Comparison of ENCODE assay signal across 10 cellular contexts in the genomic region with DNA sequence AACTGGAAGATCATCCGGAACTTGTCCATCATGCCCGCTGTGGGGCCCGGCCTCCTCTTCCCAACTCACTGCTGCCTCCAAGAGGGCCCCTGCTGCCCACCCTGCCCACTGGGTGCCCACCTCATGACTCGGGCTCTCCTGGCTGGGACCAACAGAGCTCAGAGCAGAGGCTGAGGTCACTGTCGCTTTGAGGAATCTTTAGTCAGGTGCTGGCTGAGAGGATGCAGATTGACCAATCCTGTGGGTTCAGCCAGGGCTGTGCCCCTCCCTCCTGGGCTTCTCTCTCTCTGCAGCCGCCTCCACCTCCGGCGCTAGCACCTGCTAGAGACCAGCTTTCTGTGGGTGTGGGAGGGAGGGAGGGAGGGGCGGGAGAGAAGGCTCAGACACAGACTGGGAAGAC. TPM values are rescaled to one million over a fixed set of nuclear protein-coding genes. Genes with fewer than 3 reads are reported as not detected.
DNase-seq lines count a peak whose midpoint lies in the region; ATAC-seq and TF ChIP-seq lines count a peak whose summit lies in the region.
"Had no signal": no experiment of that assay in that cellular context is flagged by ENCODE, and none has a peak within 500 bp of the region (broad histone marks: within the 10 kb centered on the region; RNA-seq: fewer than 3 reads in every experiment).

A gene with protein sequence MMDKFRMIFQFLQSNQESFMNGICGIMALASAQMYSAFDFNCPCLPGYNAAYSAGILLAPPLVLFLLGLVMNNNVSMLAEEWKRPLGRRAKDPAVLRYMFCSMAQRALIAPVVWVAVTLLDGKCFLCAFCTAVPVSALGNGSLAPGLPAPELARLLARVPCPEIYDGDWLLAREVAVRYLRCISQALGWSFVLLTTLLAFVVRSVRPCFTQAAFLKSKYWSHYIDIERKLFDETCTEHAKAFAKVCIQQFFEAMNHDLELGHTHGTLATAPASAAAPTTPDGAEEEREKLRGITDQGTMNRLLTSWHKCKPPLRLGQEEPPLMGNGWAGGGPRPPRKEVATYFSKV (minus strand): TSS at position 181 of the 400 bp plus-strand sequence. CDS start 149 bp downstream, at position 32.

- no peaks in the 10 kb centered on the region for H3K27me3 Mint-ChIP-seq in activated T-helper 17 cell treated with anti-CD3 and anti-CD28 coated beads, Interleukin-2, amount 50 U/mL, for 72 hours
- H3K27me3 Mint-ChIP-seq: activated naive CD4-positive, alpha-beta T cell treated with anti-CD3 and anti-CD28 coated beads, Interleukin-2, amount 50 U/mL, for 24 hours had no signal

- ATAC-seq in GM18909 (IDR thresholded peaks at IDR 0.05; ENCODE audit: poor library complexity, unreplicated experiment) (peak; percentile 77), HG03565 (IDR thresholded peaks at IDR 0.05; ENCODE audit: unreplicated experiment) (peak; percentile 75), HG03097 (IDR thresholded peaks at IDR 0.05; ENCODE audit: low FRiP score, unreplicated experiment) (no peak), HG02938 (IDR thresholded peaks at IDR 0.05; ENCODE audit: unreplicated experiment) (no peak)
- ATAC-seq in activated T-helper 17 cell treated with anti-CD3 and anti-CD28 coated beads, Interleukin-2, amount 50 U/mL, for 72 hours (replicated peaks), result peak; percentile 47

- no peaks in the 10 kb centered on the region for H3K4me1 Mint-ChIP-seq in activated T-helper 17 cell treated with anti-CD3 and anti-CD28 coated beads, Interleukin-2, amount 50 U/mL, for 72 hours

- no peaks in the 10 kb centered on the region for H3K9me3 Mint-ChIP-seq in activated T-helper 17 cell treated with anti-CD3 and anti-CD28 coated beads, Interleukin-2, amount 50 U/mL, for 72 hours
- H3K9me3 Mint-ChIP-seq: activated naive CD4-positive, alpha-beta T cell treated with anti-CD3 and anti-CD28 coated beads, Interleukin-2, amount 50 U/mL, for 24 hours had no signal

- WGBS in lower leg skin, 2 donors, result 70 to 100% methylated on average over 3 to 9 of the region's 9 CpGs

- peak within 1 kb of the TSS; percentile 37 for H3K27ac Mint-ChIP-seq in activated T-helper 17 cell treated with anti-CD3 and anti-CD28 coated beads, Interleukin-2, amount 50 U/mL, for 72 hours

- intact Hi-C loops in lower leg skin (cut with DNase I; ENCODE audit: low total_unique reads), result no loop called here

- no peak within 1 kb of the TSS for H3K4me3 ChIP-seq in lower leg skin (ENCODE audit: low read depth, poor library complexity, severe bottlenecking)

- DNase-seq in CD1c-positive myeloid dendritic cell (ENCODE audit: extremely low spot score) (peak; percentile 38), lower leg skin (ENCODE audit: low spot score in 2 of 2) (no peak), epidermal melanocyte (ENCODE audit: insufficient read length, low spot score) (no peak)
- DNase-seq: NCI-H446 had no signal

- no peak for TF ChIP-seq CTCF in lower leg skin (IDR thresholded peaks at IDR 0.05)

- no peak within 1 kb of the TSS for H3K4me3 Mint-ChIP-seq in activated T-helper 17 cell treated with anti-CD3 and anti-CD28 coated beads, Interleukin-2, amount 50 U/mL, for 72 hours
- H3K4me3 Mint-ChIP-seq: activated naive CD4-positive, alpha-beta T cell treated with anti-CD3 and anti-CD28 coated beads, Interleukin-2, amount 50 U/mL, for 24 hours had no signal

- TF ChIP-seq POLR2A in lower leg skin (IDR thresholded peaks at IDR 0.05), result no peak

- H3K36me3 Mint-ChIP-seq in activated T-helper 17 cell treated with anti-CD3 and anti-CD28 coated beads, Interleukin-2, amount 50 U/mL, for 72 hours (ENCODE audit: low read depth), result no peaks in the 10 kb centered on the region
- H3K36me3 Mint-ChIP-seq: activated naive CD4-positive, alpha-beta T cell treated with anti-CD3 and anti-CD28 coated beads, Interleukin-2, amount 50 U/mL, for 24 hours had no signal

RNA-seq across cellular contexts. Expression of the gene that starts here (rescaled TPM):
- total RNA-seq in activated T-helper 17 cell treated with anti-CD3 and anti-CD28 coated beads, Interleukin-2, amount 50 U/mL, for 72 hours, result under 1 TPM in 1 of 2 donors, not detected in 1; 0.11 TPM
- not detected for total RNA-seq in lower leg skin

Comparison
In these comparisons a context has a peak if more than half of its experiments do, and no peak if none do; other contexts are left out.
1. Peak in ATAC-seq in activated T-helper 17 cell treated with anti-CD3 and anti-CD28 coated beads, Interleukin-2, amount 50 U/mL, for 72 hours; RNA of the gene not detected or under 1 TPM.
2. ATAC-seq: peak in GM18909 (single experiment) and HG03565 (single experiment); none in HG03097 (single experiment) and HG02938 (single experiment).